In genomic region chr12:3135522-3136461, GRCh38 we compare ENCODE assay signal across 8 cellular contexts. TPM values are rescaled to one million over a fixed set of nuclear protein-coding genes. Genes with fewer than 3 reads are reported as not detected.
DNase-seq lines count a peak whose midpoint lies in the region; ATAC-seq, FAIRE-seq and TF ChIP-seq lines count a peak whose summit lies in the region.

No MANE protein-coding gene starts in this region.

- no TSS peak for BruUV-seq in HepG2 (replicated peaks; lab: Mats Ljungman, UMichigan)

- intact Hi-C loops in HepG2 (cut with micrococcal nuclease; ENCODE audit: unreplicated experiment), result loop anchor here (1.0 to 2.0 kb wide), 2 partner anchors 63 to 140 kb away; no protein-coding TSS in a partner anchor

- peaks cover 17% of the 10 kb centered on the region for H4K20me1 ChIP-seq in HepG2 (ENCODE audit: insufficient read depth, low read length)

- peaks cover 5 to 6% of the 10 kb centered on the region in 2 experiments; a peak in 4 of 5 replicates for H3K36me3 ChIP-seq in HepG2 (replicated peaks in 1 of 2; ENCODE audit: control insufficient read depth in 1 of 2, insufficient read depth in 2 of 2, low read length in 2 of 2)

- CTCF ChIA-PET in HepG2 (lab: Yijun Ruan, JAX; ENCODE audit: low intra/inter-chr PET ratio, low total read pairs), result interaction anchor here (1.1 to 2.0 kb wide), 5 partner anchors 29 to 164 kb away, joined by 3 to 28 read pairs (median 4); no protein-coding TSS in a partner anchor

- no peaks in the 10 kb centered on the region for H3K36me3 Mint-ChIP-seq in stimulated activated effector memory CD8-positive, alpha-beta T cell treated with anti-CD3 and anti-CD28 coated beads, Interleukin-12 subunit alpha, Interleukin-12 subunit beta, amount 100 ng/mL, for 72 hours

- WGBS in HepG2 (ENCODE audit: low lambda C conversion rate), result 83% methylated on average over 9 of the region's 19 CpGs

- TF ChIP-seq RAD21 in HepG2 (CRISPR knock-in tag; IDR thresholded peaks at IDR 0.05), result peak; percentile 93

- in situ Hi-C loops in ACHN (cut with HindIII; ENCODE audit: low pct_ligation_motif_present, low pct_unique_long_range_greater_than_20kb, low sequenced_read_pairs) (loop anchor here (25.0 kb wide), 2 partner anchors 152 to 677 kb away; no protein-coding TSS in a partner anchor), HepG2 (cut with HindIII; ENCODE audit: extremely low pct_ligation_motif_present, low pct_unique_long_range_greater_than_20kb) (loop anchor here (5.0 kb wide), 1 partner anchor 67 kb away; no protein-coding TSS in a partner anchor)

- no peak overlapping the region for H3K4me3 Mint-ChIP-seq in stimulated activated effector memory CD8-positive, alpha-beta T cell treated with anti-CD3 and anti-CD28 coated beads, Interleukin-12 subunit alpha, Interleukin-12 subunit beta, amount 100 ng/mL, for 72 hours

- H3K9me3 Mint-ChIP-seq in stimulated activated effector memory CD8-positive, alpha-beta T cell treated with anti-CD3 and anti-CD28 coated beads, Interleukin-12 subunit alpha, Interleukin-12 subunit beta, amount 100 ng/mL, for 72 hours, result no peaks in the 10 kb centered on the region

- POLR2A ChIA-PET in HepG2 (lab: Yijun Ruan, JAX), result no interaction called here

- no peak overlapping the region for H2AFZ ChIP-seq in HepG2 (ENCODE audit: low read length)

- no peaks in the 10 kb centered on the region for H3K9me3 ChIP-seq in HepG2 (ENCODE audit: low read length)

- H3K27ac Mint-ChIP-seq in stimulated activated effector memory CD8-positive, alpha-beta T cell treated with anti-CD3 and anti-CD28 coated beads, Interleukin-12 subunit alpha, Interleukin-12 subunit beta, amount 100 ng/mL, for 72 hours, result no peak overlapping the region

- H3K27me3 ChIP-seq in HepG2 (ENCODE audit: control insufficient read depth in 1 of 2, insufficient read depth in 2 of 2, low read length in 2 of 2), result no peaks in the 10 kb centered on the region

- no peak overlapping the region for H3K27ac ChIP-seq in VCaP
- H3K27ac ChIP-seq in coronary artery, result no peak overlapping the region
- H3K27ac ChIP-seq in HepG2 (ENCODE audit: extremely low read length, insufficient read depth, low read length), result no peak overlapping the region

- no peak overlapping the region for H3K9ac ChIP-seq in HepG2 (ENCODE audit: insufficient read depth, low read depth, low read length)

- H3K4me1 ChIP-seq in HepG2 (ENCODE audit: insufficient read depth, low read length), result peaks cover 5% of the 10 kb centered on the region; the same call in 1 of the 2 replicates

- H3K4me1 Mint-ChIP-seq in stimulated activated effector memory CD8-positive, alpha-beta T cell treated with anti-CD3 and anti-CD28 coated beads, Interleukin-12 subunit alpha, Interleukin-12 subunit beta, amount 100 ng/mL, for 72 hours, result peaks cover 4% of the 10 kb centered on the region

- H3K79me2 ChIP-seq in HepG2 (ENCODE audit: insufficient read depth, low read length), result peaks cover 2% of the 10 kb centered on the region

- no peak overlapping the region for H3K4me3 ChIP-seq in coronary artery
- H3K4me3 ChIP-seq in HepG2 (replicated peaks in 1 of 3; ENCODE audit: insufficient read depth in 1 of 3, low read depth in 2 of 3, low read length in 3 of 3), result no peak overlapping the region

- FAIRE-seq in GM12892 (lab: Jason Lieb, UNC), result peak; percentile 90
- peak; percentile 96 for FAIRE-seq in HepG2 (lab: Jason Lieb, UNC)

- ATAC-seq in HepG2 (peak; percentile 84), HG03565 (IDR thresholded peaks at IDR 0.05; ENCODE audit: unreplicated experiment) (no peak)
- peak; percentile 65 for ATAC-seq in stimulated activated effector memory CD8-positive, alpha-beta T cell treated with anti-CD3 and anti-CD28 coated beads, Interleukin-12 subunit alpha, Interleukin-12 subunit beta, amount 100 ng/mL, for 72 hours

- DNase-seq in ACHN (peak; percentile 78), GM12892 (ENCODE audit: insufficient read length) (peak; percentile 80), NCI-H2029 treated with DMSO at 0.1 percent for 48 hours (lab: John Stamatoyannopoulos, UW) (peak; percentile 60), coronary artery (ENCODE audit: low spot score) (no peak), HepG2 (ENCODE audit: low spot score) (peak; percentile 73)
- DNase-seq in stimulated activated effector memory CD8-positive, alpha-beta T cell treated with anti-CD3 and anti-CD28 coated beads, Interleukin-12 subunit alpha, Interleukin-12 subunit beta, amount 100 ng/mL, for 72 hours (ENCODE audit: low spot score in 2 of 2), result peak; percentile 32 to 62

- no peak for TF ChIP-seq EP300 in HepG2 (IDR thresholded peaks at IDR 0.05; ENCODE audit: low read depth in 2 of 2, low read length in 2 of 2)
- no peak for TF ChIP-seq EP300 in HepG2 (CRISPR knock-in tag; IDR thresholded peaks at IDR 0.05; ENCODE audit: borderline replicate concordance)

- TF ChIP-seq CTCF in VCaP (conservative IDR thresholded peaks at IDR 0.05) (peak; percentile 88), coronary artery (IDR thresholded peaks at IDR 0.05) (peak; percentile 43), HepG2 (CRISPR knock-in tag; IDR thresholded peaks at IDR 0.05) (peak; percentile 92)

- no peak overlapping the region for H3K4me2 ChIP-seq in HepG2 (ENCODE audit: low read depth, low read length)

- TF ChIP-seq POLR2A in GM12892 (IDR thresholded peaks at IDR 0.05; ENCODE audit: low read depth, low read length) (no peak), HepG2 (IDR thresholded peaks at IDR 0.05; ENCODE audit: insufficient read depth in 1 of 2, low read depth in 2 of 2, low read length in 2 of 2) (no peak)

TF ChIP-seq in HepG2, 621 proteins besides CTCF, POLR2A, EP300 and RAD21 (continues in another document):
- TF ChIP-seq, protein P1, sequence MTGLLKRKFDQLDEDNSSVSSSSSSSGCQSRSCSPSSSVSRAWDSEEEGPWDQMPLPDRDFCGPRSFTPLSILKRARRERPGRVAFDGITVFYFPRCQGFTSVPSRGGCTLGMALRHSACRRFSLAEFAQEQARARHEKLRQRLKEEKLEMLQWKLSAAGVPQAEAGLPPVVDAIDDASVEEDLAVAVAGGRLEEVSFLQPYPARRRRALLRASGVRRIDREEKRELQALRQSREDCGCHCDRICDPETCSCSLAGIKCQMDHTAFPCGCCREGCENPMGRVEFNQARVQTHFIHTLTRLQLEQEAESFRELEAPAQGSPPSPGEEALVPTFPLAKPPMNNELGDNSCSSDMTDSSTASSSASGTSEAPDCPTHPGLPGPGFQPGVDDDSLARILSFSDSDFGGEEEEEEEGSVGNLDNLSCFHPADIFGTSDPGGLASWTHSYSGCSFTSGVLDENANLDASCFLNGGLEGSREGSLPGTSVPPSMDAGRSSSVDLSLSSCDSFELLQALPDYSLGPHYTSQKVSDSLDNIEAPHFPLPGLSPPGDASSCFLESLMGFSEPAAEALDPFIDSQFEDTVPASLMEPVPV (CRISPR knock-in tag; IDR thresholded peaks at IDR 0.05), result no peak
- TF ChIP-seq STAG1 (CRISPR knock-in tag; IDR thresholded peaks at IDR 0.05), result peak; percentile 91
- no peak for TF ChIP-seq ATF1 (CRISPR knock-in tag; IDR thresholded peaks at IDR 0.05)
- TF ChIP-seq SRSF9 (IDR thresholded peaks at IDR 0.05; ENCODE audit: borderline replicate concordance, insufficient read depth, low read depth, low read length, poor library complexity, severe bottlenecking), result no peak
- TF ChIP-seq ZNF501 (CRISPR knock-in tag; IDR thresholded peaks at IDR 0.05), result no peak
- TF ChIP-seq ZNF704 (CRISPR knock-in tag; IDR thresholded peaks at IDR 0.05; ENCODE audit: borderline replicate concordance), result no peak

RNA-seq across cellular contexts. Expression of gene TSPAN9, which starts 58.6 kb away (rescaled TPM):
- polyA plus RNA-seq in GM12892 (2012; ENCODE audit: missing spikeins), result 0.40 TPM
- total RNA-seq in HepG2 (2016; rRNA removed; fragmentation: Illumina TruSeq; extraction: Trizol), result 11.6 and 18.1 TPM in 2 replicates
- total RNA-seq in HepG2 (2016; cell fraction: cytosol; rRNA removed; fragmentation: Illumina TruSeq; extraction: Trizol; ENCODE audit: low read depth), result 2.5 and 3.1 TPM in 2 replicates
- total RNA-seq in HepG2 (2016; cell fraction: insoluble cytoplasmic fraction; rRNA removed; fragmentation: Illumina TruSeq; extraction: Trizol), result 9.6 and 21.5 TPM in 2 replicates
- 4.4 and 4.6 TPM in 2 replicates for total RNA-seq in HepG2 (2016; cell fraction: membrane; rRNA removed; fragmentation: Illumina TruSeq; extraction: Trizol)
- 16.9 and 19.5 TPM in 2 replicates for total RNA-seq in HepG2 (2016; cell fraction: nucleus; rRNA removed; fragmentation: Illumina TruSeq; extraction: Trizol)
- 42.3 and 58.2 TPM in 2 replicates for polyA plus RNA-seq in HepG2 (2011; rRNA removed)
- 38.6 and 41.6 TPM in 2 replicates for polyA plus RNA-seq in HepG2 (2011; cell fraction: cytosol; rRNA removed)
- 55.3 and 55.7 TPM in 2 replicates for polyA plus RNA-seq in HepG2 (2011; cell fraction: nucleus; rRNA removed)
- polyA plus RNA-seq in HepG2 (2012), result 27.2 and 58.7 TPM in 2 replicates
- 2.2 and 3.0 TPM in 2 replicates for polyA plus RNA-seq in HepG2 (2016; cell fraction: cytosol; fragmentation: Illumina TruSeq; extraction: Trizol; ENCODE audit: low read depth)
- polyA plus RNA-seq in HepG2 (2016; cell fraction: insoluble cytoplasmic fraction; fragmentation: Illumina TruSeq; extraction: Trizol; ENCODE audit: low read depth), result 9.6 and 13.8 TPM in 2 replicates
- polyA plus RNA-seq in HepG2 (2016; cell fraction: membrane; fragmentation: Illumina TruSeq; extraction: Trizol; ENCODE audit: low read depth), result 4.1 TPM in 2 replicates
- 31.0 and 34.1 TPM in 2 replicates for polyA plus RNA-seq in HepG2 (2016; cell fraction: nucleus; fragmentation: Illumina TruSeq; extraction: Trizol; ENCODE audit: insufficient read depth, low read depth)
- polyA minus RNA-seq in HepG2 (2011; rRNA and poly(A)+ RNA removed; ENCODE audit: low replicate concordance), result 9.4 and 96.3 TPM in 2 replicates
- polyA minus RNA-seq in HepG2 (2011; cell fraction: cytosol; rRNA and poly(A)+ RNA removed), result 25.1 and 32.3 TPM in 2 replicates
- polyA minus RNA-seq in HepG2 (2011; cell fraction: nucleus; rRNA and poly(A)+ RNA removed), result 27.2 and 29.7 TPM in 2 replicates
